In the genomic region with DNA sequence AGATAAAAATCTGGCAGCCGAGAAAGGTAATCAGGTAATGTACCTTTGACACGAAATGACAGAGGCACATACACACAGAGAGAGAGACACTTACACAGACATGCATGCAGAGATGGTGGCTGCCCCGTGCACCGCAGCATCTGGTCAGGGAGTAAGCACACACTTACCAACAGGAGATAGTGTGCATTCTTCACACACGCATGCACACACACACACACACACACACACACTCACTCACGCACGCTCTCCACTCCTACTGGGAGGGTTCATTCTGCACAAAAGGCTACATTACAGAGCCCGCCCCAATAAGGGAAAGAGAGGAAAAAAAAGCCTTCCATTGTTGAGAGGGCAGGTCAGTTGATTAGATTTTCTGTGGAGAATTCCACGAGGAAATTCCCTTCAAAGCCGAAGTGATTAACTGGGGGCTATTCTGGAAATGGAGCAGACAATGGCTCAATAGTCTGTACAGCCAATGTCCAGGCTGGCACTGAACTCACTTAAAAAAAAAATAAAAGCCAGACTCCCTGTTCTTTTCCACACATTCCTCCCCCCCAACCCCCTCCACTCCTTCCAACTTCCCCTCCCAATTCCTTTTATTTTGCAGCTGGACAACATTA, we compare ENCODE assay signal across 11 cellular contexts. TPM values are rescaled to one million over a fixed set of nuclear protein-coding genes. Genes with fewer than 3 reads are reported as not detected.
DNase-seq lines count a peak whose midpoint lies in the region; ATAC-seq and TF ChIP-seq lines count a peak whose summit lies in the region.
"Had no signal": no experiment of that assay in that cellular context is flagged by ENCODE, and none has a peak within 500 bp of the region (broad histone marks: within the 10 kb centered on the region; RNA-seq: fewer than 3 reads in every experiment).

No MANE protein-coding gene starts in this region.

- peak; percentile 34 for ATAC-seq in left colon
- ATAC-seq in naive thymus-derived CD8-positive, alpha-beta T cell: no peak

- H3K4me3 ChIP-seq in choroid plexus epithelial cell (ENCODE audit: low read depth, low read length): peak overlapping the region; percentile 39
- peak overlapping the region; percentile 53 to 82 (median 59) for H3K4me3 ChIP-seq in subcutaneous abdominal adipose tissue (ENCODE audit: low read depth in 1 of 5, low read length in 5 of 5)

- H3K36me3 Mint-ChIP-seq in naive thymus-derived CD8-positive, alpha-beta T cell: no peaks in the 10 kb centered on the region
- H3K36me3 Mint-ChIP-seq: memory B cell had no signal

- TF ChIP-seq CTCF in choroid plexus epithelial cell (conservative IDR thresholded peaks at IDR 0.05; ENCODE audit: low read depth, low read length): no peak

- no peaks in the 10 kb centered on the region for H3K9me3 ChIP-seq in subcutaneous abdominal adipose tissue (ENCODE audit: control insufficient read depth in 5 of 5, low read length in 5 of 5)

- DNase-seq in NCI-H2196 (lab: John Stamatoyannopoulos, UW; ENCODE audit: unreplicated experiment) (peak; percentile 68), choroid plexus epithelial cell (ENCODE audit: low read depth) (peak; percentile 16), left colon (no peak), mesenteric fat pad (ENCODE audit: low spot score) (no peak), activated gamma-delta T cell (lab: John Stamatoyannopoulos, UW) (no peak)
- DNase-seq in naive thymus-derived CD8-positive, alpha-beta T cell: no peak
- no peak for DNase-seq in stimulated activated CD4-positive, alpha-beta T cell treated with anti-CD3 and anti-CD28 coated beads, Interleukin-4, amount 100 ng/mL, for 24 hours
- DNase-seq: Karpas-422; stimulated activated naive CD4-positive, alpha-beta T cell treated with Interleukin-2 at 50 U/mL for 16 hours had no signal

- H3K27ac ChIP-seq in subcutaneous abdominal adipose tissue (ENCODE audit: low read depth, low read length): no peak overlapping the region

- peaks cover 0 to 1% (median 0%) of the 10 kb centered on the region in 5 donors for H3K27me3 Mint-ChIP-seq in naive thymus-derived CD8-positive, alpha-beta T cell
- H3K27me3 Mint-ChIP-seq: memory B cell had no signal

- no peaks in the 10 kb centered on the region for H3K4me1 Mint-ChIP-seq in naive thymus-derived CD8-positive, alpha-beta T cell
- H3K4me1 Mint-ChIP-seq: memory B cell had no signal

- intact Hi-C loops in left colon (cut with DNase I, micrococcal nuclease): no loop called here

- H3K4me1 ChIP-seq in subcutaneous abdominal adipose tissue (ENCODE audit: control insufficient read depth in 5 of 5, insufficient read depth in 5 of 5, low read length in 5 of 5): peaks cover 0 to 23% (median 16%) of the 10 kb centered on the region in 5 donors

- H3K4me3 Mint-ChIP-seq in naive thymus-derived CD8-positive, alpha-beta T cell: no peak overlapping the region
- H3K4me3 Mint-ChIP-seq: memory B cell had no signal

- POLR2A ChIA-PET in naive thymus-derived CD8-positive, alpha-beta T cell (lab: Charles Lee): no interaction called here

- H3K9ac ChIP-seq in subcutaneous abdominal adipose tissue (ENCODE audit: low read length in 5 of 5): peak overlapping the region in 1 of 5 donors; percentile 68

- no peaks in the 10 kb centered on the region for H3K36me3 ChIP-seq in subcutaneous abdominal adipose tissue (ENCODE audit: control insufficient read depth in 5 of 5, insufficient read depth in 5 of 5, low read length in 5 of 5)

- no peak overlapping the region for H3K27ac Mint-ChIP-seq in naive thymus-derived CD8-positive, alpha-beta T cell
- H3K27ac Mint-ChIP-seq: memory B cell had no signal

- no peaks in the 10 kb centered on the region for H3K27me3 ChIP-seq in subcutaneous abdominal adipose tissue (ENCODE audit: control insufficient read depth in 5 of 5, insufficient read depth in 4 of 5, low read length in 5 of 5)

- H3K9me3 Mint-ChIP-seq in naive thymus-derived CD8-positive, alpha-beta T cell: peaks cover 0 to 10% (median 0%) of the 10 kb centered on the region in 9 donors
- H3K9me3 Mint-ChIP-seq: memory B cell had no signal

RNA-seq across cellular contexts. Expression of gene SOX5, which starts 1.4 kb away (rescaled TPM):
- 1 to 10 TPM; 3.9 to 5.1 TPM for total RNA-seq in left colon
- not detected for total RNA-seq in naive thymus-derived CD8-positive, alpha-beta T cell
- polyA plus RNA-seq in naive thymus-derived CD8-positive, alpha-beta T cell: not detected
- total RNA-seq in mesenteric fat pad: 31.0 TPM

Comparison
In these comparisons a context has a peak if more than half of its experiments do, and no peak if none do; other contexts are left out.
1. DNase-seq: peak in NCI-H2196 (single experiment) and choroid plexus epithelial cell (single experiment); none in left colon (0 of 2), naive thymus-derived CD8-positive, alpha-beta T cell (0 of 10), mesenteric fat pad (single experiment), activated gamma-delta T cell (single experiment) and stimulated activated CD4-positive, alpha-beta T cell treated with anti-CD3 and anti-CD28 coated beads, Interleukin-4, amount 100 ng/mL, for 24 hours (single experiment).
2. RNA of gene SOX5, which starts 1.4 kb away (total RNA-seq): 31.0 TPM in mesenteric fat pad (single experiment) and 3.9 to 5.1 TPM in left colon; not detected in naive thymus-derived CD8-positive, alpha-beta T cell; every median in the first group is over 4 times any median in the second.